8 cellular contexts compared by ENCODE assay signal in the genomic region with DNA sequence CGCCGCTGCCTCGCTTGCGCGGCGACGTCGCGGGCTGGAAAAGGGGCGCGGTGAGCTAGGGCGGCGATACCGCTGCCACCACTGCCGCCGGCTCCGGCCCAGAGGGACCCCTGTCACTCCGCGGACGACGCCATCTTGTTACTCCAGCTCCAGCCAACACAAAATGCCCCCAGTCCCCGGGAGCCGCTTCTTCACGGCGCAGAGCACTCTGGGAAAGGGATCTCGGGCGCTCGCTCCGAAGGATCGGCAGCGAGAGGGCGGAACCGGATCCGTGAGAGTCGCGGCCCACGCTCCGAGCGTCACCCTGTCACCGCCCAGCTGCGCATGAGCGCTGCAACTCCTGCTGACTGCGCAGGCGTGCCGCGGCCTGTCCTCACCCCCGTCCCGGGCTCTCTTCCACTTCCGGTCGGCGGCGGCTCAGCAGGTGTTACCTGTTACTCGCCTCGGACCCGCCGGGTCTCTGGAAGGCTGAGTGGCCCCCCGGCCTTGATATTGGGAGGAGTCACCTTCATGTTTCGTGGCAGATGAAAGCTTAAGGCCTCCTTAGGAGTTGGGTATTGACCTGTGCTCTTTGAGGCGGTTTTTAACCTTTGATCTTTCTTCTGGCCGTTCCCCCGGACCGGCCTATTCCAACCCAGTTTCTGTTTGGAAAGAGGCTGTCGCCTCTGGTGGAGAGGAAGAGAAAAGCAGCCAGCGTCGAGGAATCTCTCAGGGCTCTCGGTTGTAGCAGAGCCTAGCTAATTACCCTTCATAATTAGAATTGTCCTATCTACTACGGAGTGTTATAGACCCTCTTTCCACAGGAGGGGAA. TPM values are rescaled to one million over a fixed set of nuclear protein-coding genes. Genes with fewer than 3 reads are reported as not detected.
DNase-seq lines count a peak whose midpoint lies in the region; ATAC-seq, FAIRE-seq and TF ChIP-seq lines count a peak whose summit lies in the region.

A gene (minus strand): TSS at position 213 of the 811 bp plus-strand sequence. CDS start 475 bp downstream, outside the sequence.

- H3K27ac Mint-ChIP-seq in mesothelial cell of epicardium = peak within 1 kb of the TSS; percentile 98

- FAIRE-seq in endometrium (lab: Jason Lieb, UNC) = peak; percentile 80

- H3K4me1 Mint-ChIP-seq in mesothelial cell of epicardium = peaks cover 30% of the 10 kb centered on the region

- peaks cover 46% of the 10 kb centered on the region for H3K36me3 ChIP-seq in OCI-LY1 (ENCODE audit: insufficient read depth, low read length)

- no peaks in the 10 kb centered on the region for H3K9me3 ChIP-seq in OCI-LY1 (ENCODE audit: low read length)

- DNase-seq in DMS 273 treated with DMSO at 0.1 percent for 48 hours (lab: John Stamatoyannopoulos, UW) (peak; percentile 98), HuH-7 (ENCODE audit: low spot score) (peak; percentile 94), mesothelial cell of epicardium (ENCODE audit: low spot score in 2 of 2, unreplicated experiment in 2 of 2) (peak; percentile 97 to 99)
- DNase-seq in activated CD8-positive, alpha-beta memory T cell treated with anti-CD3 and anti-CD28 coated beads, Interleukin-2, amount 50 U/mL, for 4 hours = peak; percentile 98
- peak; percentile 98 to 100 for DNase-seq in stimulated activated CD8-positive, alpha-beta memory T cell treated with anti-CD3 and anti-CD28 coated beads, Interleukin-15, amount 100 ng/mL, for 48 hours (ENCODE audit: low read depth in 2 of 2)

- H4K20me1 ChIP-seq in OCI-LY1 (ENCODE audit: insufficient read depth, low read length) = no peaks in the 10 kb centered on the region

- peak within 1 kb of the TSS; percentile 97 for H3K9ac ChIP-seq in OCI-LY1 (ENCODE audit: low read length)

- H3K27ac ChIP-seq in OCI-LY1 (ENCODE audit: low read depth, low read length, poor library complexity, severe bottlenecking) = peak within 1 kb of the TSS; percentile 87

- H3K79me2 ChIP-seq in OCI-LY1 (ENCODE audit: insufficient read depth, low read length) = peaks cover 45% of the 10 kb centered on the region

- peak; percentile 92 for ATAC-seq in GM21515 (IDR thresholded peaks at IDR 0.05; ENCODE audit: unreplicated experiment)

- no peaks in the 10 kb centered on the region for H3K9me3 Mint-ChIP-seq in mesothelial cell of epicardium

- TF ChIP-seq CTCF in OCI-LY1 (IDR thresholded peaks at IDR 0.05; ENCODE audit: low read length) (peak; percentile 85), mesothelial cell of epicardium (IDR thresholded peaks at IDR 0.05; ENCODE audit: unreplicated experiment) (peak; percentile 76)

- H3K27me3 ChIP-seq in OCI-LY1 (ENCODE audit: insufficient read depth, low read length) = no peaks in the 10 kb centered on the region

- H3K4me2 ChIP-seq in OCI-LY1 (ENCODE audit: low read length) = peak within 1 kb of the TSS; percentile 96

- H3K4me1 ChIP-seq in OCI-LY1 (ENCODE audit: insufficient read depth, low read length, severe bottlenecking) = peaks cover 33% of the 10 kb centered on the region

- H3K36me3 Mint-ChIP-seq in mesothelial cell of epicardium = peaks cover 11% of the 10 kb centered on the region

- H3F3A ChIP-seq in OCI-LY1 (ENCODE audit: insufficient read depth, low read length) = no peaks in the 10 kb centered on the region

- peak within 1 kb of the TSS; percentile 94 for H3K4me3 ChIP-seq in OCI-LY1 (ENCODE audit: low read depth, low read length, poor library complexity, severe bottlenecking)

- no peaks in the 10 kb centered on the region for H3K9me2 ChIP-seq in OCI-LY1 (ENCODE audit: low read depth, low read length)

- H2AFZ ChIP-seq in OCI-LY1 (ENCODE audit: low read length) = no peak within 1 kb of the TSS

- H3K27me3 Mint-ChIP-seq in mesothelial cell of epicardium (ENCODE audit: low read depth) = no peaks in the 10 kb centered on the region

- peak within 1 kb of the TSS; percentile 95 for H3K4me3 Mint-ChIP-seq in mesothelial cell of epicardium

RNA-seq across cellular contexts. Expression of the gene that starts here (rescaled TPM):
- total RNA-seq in mesothelial cell of epicardium = 246 to 254 TPM (median 248 TPM) in 3 replicates

Comparison
In these comparisons a context has a peak if more than half of its experiments do, and no peak if none do; other contexts are left out.
1. Peak in every context shown above with its lines: DNase-seq, ATAC-seq, H3K4me3 ChIP-seq and H3K27ac ChIP-seq.